Comparison of ENCODE assay signal across 12 cellular contexts in genomic region chr12:53601296-53601847, GRCh38. TPM values are rescaled to one million over a fixed set of nuclear protein-coding genes. Genes with fewer than 3 reads are reported as not detected.
DNase-seq lines count a peak whose midpoint lies in the region; ATAC-seq and TF ChIP-seq lines count a peak whose summit lies in the region.
"Had no signal": no experiment of that assay in that cellular context is flagged by ENCODE, and none has a peak within 500 bp of the region (broad histone marks: within the 10 kb centered on the region; RNA-seq: fewer than 3 reads in every experiment).

No MANE protein-coding gene starts in this region.

- ATAC-seq in Right ventricle myocardium superior (ENCODE audit: poor library complexity) (peak; percentile 27), aorta (ENCODE audit: low FRiP score) (peak; percentile 7)
- ATAC-seq in activated naive CD8-positive, alpha-beta T cell treated with anti-CD3 and anti-CD28 coated beads, Interleukin-2, amount 50 U/mL, for 24 hours: no peak
- ATAC-seq in stimulated activated effector memory CD8-positive, alpha-beta T cell treated with anti-CD3 and anti-CD28 coated beads, Interleukin-12 subunit alpha, Interleukin-12 subunit beta, amount 100 ng/mL, for 72 hours: no peak

- peak overlapping the region; percentile 0 to 63 (median 42) for H3K4me3 ChIP-seq in dorsolateral prefrontal cortex
- H3K4me3 ChIP-seq in mucosa of rectum (ENCODE audit: low read length in 2 of 2): peak overlapping the region; percentile 32 to 62
- H3K4me3 ChIP-seq in aorta (ENCODE audit: low read length in 2 of 2): peak overlapping the region in 1 of 2 donors; percentile 69

- H3K4me1 ChIP-seq in mucosa of rectum (ENCODE audit: control insufficient read depth in 2 of 2, insufficient read depth in 2 of 2, low read length in 2 of 2) (peaks cover 4 to 12% of the 10 kb centered on the region in 2 donors), aorta (ENCODE audit: control insufficient read depth in 1 of 2, insufficient read depth in 2 of 2, low read length in 2 of 2) (peaks cover 3 to 6% of the 10 kb centered on the region in 2 donors)

- no peak overlapping the region for H3K27ac Mint-ChIP-seq in activated naive CD8-positive, alpha-beta T cell treated with anti-CD3 and anti-CD28 coated beads, Interleukin-2, amount 50 U/mL, for 24 hours
- no peak overlapping the region for H3K27ac Mint-ChIP-seq in stimulated activated effector memory CD8-positive, alpha-beta T cell treated with anti-CD3 and anti-CD28 coated beads, Interleukin-12 subunit alpha, Interleukin-12 subunit beta, amount 100 ng/mL, for 72 hours

- H3K9me3 ChIP-seq in mucosa of rectum (ENCODE audit: control insufficient read depth in 2 of 2, low read length in 2 of 2) (no peaks in the 10 kb centered on the region), aorta (ENCODE audit: control insufficient read depth, low read length) (no peaks in the 10 kb centered on the region)
- H3K9me3 ChIP-seq: upper lobe of left lung had no signal

- peaks cover 0 to 4% of the 10 kb centered on the region in 2 donors for H3K36me3 ChIP-seq in mucosa of rectum (ENCODE audit: control insufficient read depth in 2 of 2, insufficient read depth in 2 of 2, low read length in 2 of 2)
- no peaks in the 10 kb centered on the region for H3K36me3 ChIP-seq in aorta (ENCODE audit: control insufficient read depth in 1 of 2, insufficient read depth in 2 of 2, low read length in 1 of 2)
- H3K36me3 ChIP-seq: brain microvascular endothelial cell had no signal

- H3K9me3 Mint-ChIP-seq in activated naive CD8-positive, alpha-beta T cell treated with anti-CD3 and anti-CD28 coated beads, Interleukin-2, amount 50 U/mL, for 24 hours: no peaks in the 10 kb centered on the region
- no peaks in the 10 kb centered on the region for H3K9me3 Mint-ChIP-seq in stimulated activated effector memory CD8-positive, alpha-beta T cell treated with anti-CD3 and anti-CD28 coated beads, Interleukin-12 subunit alpha, Interleukin-12 subunit beta, amount 100 ng/mL, for 72 hours

- no peaks in the 10 kb centered on the region for H3K27me3 Mint-ChIP-seq in activated naive CD8-positive, alpha-beta T cell treated with anti-CD3 and anti-CD28 coated beads, Interleukin-2, amount 50 U/mL, for 24 hours

- H3K4me3 Mint-ChIP-seq in activated naive CD8-positive, alpha-beta T cell treated with anti-CD3 and anti-CD28 coated beads, Interleukin-2, amount 50 U/mL, for 24 hours: no peak overlapping the region
- no peak overlapping the region for H3K4me3 Mint-ChIP-seq in stimulated activated effector memory CD8-positive, alpha-beta T cell treated with anti-CD3 and anti-CD28 coated beads, Interleukin-12 subunit alpha, Interleukin-12 subunit beta, amount 100 ng/mL, for 72 hours

- peaks cover 22% of the 10 kb centered on the region for H3K4me1 Mint-ChIP-seq in activated naive CD8-positive, alpha-beta T cell treated with anti-CD3 and anti-CD28 coated beads, Interleukin-2, amount 50 U/mL, for 24 hours
- peaks cover 8% of the 10 kb centered on the region for H3K4me1 Mint-ChIP-seq in stimulated activated effector memory CD8-positive, alpha-beta T cell treated with anti-CD3 and anti-CD28 coated beads, Interleukin-12 subunit alpha, Interleukin-12 subunit beta, amount 100 ng/mL, for 72 hours

- DNase-seq in Right ventricle myocardium superior (no peak), cardiac septum (ENCODE audit: low spot score) (no peak), dorsolateral prefrontal cortex (peak in 1 of 10 donors; percentile 17), aorta (no peak), NCI-H2196 (lab: John Stamatoyannopoulos, UW; ENCODE audit: unreplicated experiment) (no peak)
- DNase-seq in activated naive CD8-positive, alpha-beta T cell treated with anti-CD3 and anti-CD28 coated beads, Interleukin-2, amount 50 U/mL, for 24 hours: no peak
- no peak for DNase-seq in stimulated activated effector memory CD8-positive, alpha-beta T cell treated with anti-CD3 and anti-CD28 coated beads, Interleukin-12 subunit alpha, Interleukin-12 subunit beta, amount 100 ng/mL, for 72 hours (ENCODE audit: low spot score in 2 of 2)
- DNase-seq: ACHN; brain microvascular endothelial cell; stimulated activated CD4-positive, alpha-beta T cell treated with anti-CD3 and anti-CD28 coated beads, Interleukin-2, amount 100 ng/mL, for 24 hours; upper lobe of left lung had no signal

- intact Hi-C loops in Right ventricle myocardium superior (cut with DNase I): no loop called here
- intact Hi-C loops in cardiac septum (cut with DNase I): no loop called here
- intact Hi-C loops in dorsolateral prefrontal cortex (cut with DNase I): loop anchor here in 1 of 2 donors (5.0 kb wide), 1 partner anchor 59 kb away; no protein-coding TSS in a partner anchor
- intact Hi-C loops in aorta (cut with DNase I): no loop called here

- no peaks in the 10 kb centered on the region for H3K27me3 ChIP-seq in dorsolateral prefrontal cortex
- no peaks in the 10 kb centered on the region for H3K27me3 ChIP-seq in mucosa of rectum (ENCODE audit: control insufficient read depth in 2 of 2, insufficient read depth in 2 of 2, low read length in 2 of 2)
- no peaks in the 10 kb centered on the region for H3K27me3 ChIP-seq in aorta (ENCODE audit: control insufficient read depth in 1 of 2, insufficient read depth in 2 of 2, low read length in 1 of 2)
- H3K27me3 ChIP-seq: brain microvascular endothelial cell, upper lobe of left lung had no signal

- no peak overlapping the region for H3K9ac ChIP-seq in mucosa of rectum (ENCODE audit: low read depth in 1 of 2, low read length in 2 of 2)

- H3K27ac ChIP-seq in dorsolateral prefrontal cortex (peak overlapping the region; percentile 77 to 98 (median 93)), mucosa of rectum (ENCODE audit: low read depth in 2 of 2, low read length in 2 of 2) (peak overlapping the region in 1 of 2 donors; percentile 12), aorta (ENCODE audit: low read depth in 1 of 2, low read length in 2 of 2) (peak overlapping the region in 1 of 2 donors; percentile 40)
- H3K27ac ChIP-seq: brain microvascular endothelial cell, upper lobe of left lung had no signal

- WGBS in aorta, 2 donors: 5 to 12% methylated on average over 12 of the region's 12 CpGs

- peaks cover 21% of the 10 kb centered on the region for H3K36me3 Mint-ChIP-seq in activated naive CD8-positive, alpha-beta T cell treated with anti-CD3 and anti-CD28 coated beads, Interleukin-2, amount 50 U/mL, for 24 hours (ENCODE audit: low read depth)
- peaks cover 27% of the 10 kb centered on the region for H3K36me3 Mint-ChIP-seq in stimulated activated effector memory CD8-positive, alpha-beta T cell treated with anti-CD3 and anti-CD28 coated beads, Interleukin-12 subunit alpha, Interleukin-12 subunit beta, amount 100 ng/mL, for 72 hours

- TF ChIP-seq CTCF in dorsolateral prefrontal cortex (IDR thresholded peaks at IDR 0.05 in 54 of 56, conservative IDR thresholded peaks at IDR 0.05 in 2 of 56; ENCODE audit: low read depth in 1 of 56, partially characterized antibody in 56 of 56): peak in 4 of 56 donors; percentile 12 to 20 (median 14)

RNA-seq across cellular contexts. Expression of gene ATF7, which starts 24.8 kb away (rescaled TPM):
- total RNA-seq in Right ventricle myocardium superior: 29.1 TPM
- total RNA-seq in cardiac septum: 33.5 TPM
- total RNA-seq in dorsolateral prefrontal cortex: 10 to 100 TPM; 24.9 to 81.0 (median 39.7) TPM
- total RNA-seq in aorta: 10 to 100 TPM; 68.4 to 73.5 TPM
- 10 to 100 TPM; 25.7 to 29.5 TPM for polyA plus RNA-seq in aorta

Comparison
In these comparisons a context has a peak if more than half of its experiments do, and no peak if none do; other contexts are left out.
1. ATAC-seq: peak in Right ventricle myocardium superior (single experiment) and aorta (single experiment); none in activated naive CD8-positive, alpha-beta T cell treated with anti-CD3 and anti-CD28 coated beads, Interleukin-2, amount 50 U/mL, for 24 hours (single experiment) and stimulated activated effector memory CD8-positive, alpha-beta T cell treated with anti-CD3 and anti-CD28 coated beads, Interleukin-12 subunit alpha, Interleukin-12 subunit beta, amount 100 ng/mL, for 72 hours (single experiment).